Comparison of ENCODE assay signal across 22 cellular contexts in the genomic region with DNA sequence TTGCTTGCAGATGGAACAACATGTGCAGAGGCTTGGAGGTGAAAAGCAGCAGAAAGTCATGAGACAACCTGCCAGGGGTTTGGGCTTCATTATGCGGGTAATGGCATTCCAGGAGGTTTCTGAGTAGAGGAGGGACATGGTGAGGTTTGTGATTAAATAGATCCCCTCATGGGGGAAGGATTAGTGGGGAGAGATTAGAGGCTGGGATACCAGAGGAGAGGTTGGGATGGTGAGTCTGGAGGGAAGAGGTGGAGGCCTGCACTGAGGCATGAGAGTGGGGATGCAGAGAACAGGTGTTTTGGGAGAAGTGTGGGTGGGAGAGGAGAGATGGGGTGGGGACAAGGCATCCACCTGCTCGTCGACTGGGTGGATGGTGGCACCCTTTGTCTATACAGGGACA.
"Had no signal": no experiment of that assay in that cellular context is flagged by ENCODE, and none has a peak within 500 bp of the region (broad histone marks: within the 10 kb centered on the region; RNA-seq: fewer than 3 reads in every experiment).

No MANE protein-coding gene starts in this region.

- H3K4me3 Mint-ChIP-seq: activated B cell treated with CpG ODN at 0.5 μM for 24 hours; activated CD4-positive, alpha-beta T cell treated with anti-CD3 and anti-CD28 coated beads for 36 hours; activated naive CD4-positive, alpha-beta T cell treated with anti-CD3 and anti-CD28 coated beads for 36 hours; naive thymus-derived CD4-positive, alpha-beta T cell; neural crest cell; T-helper 1 cell treated with Interleukin-12 subunit alpha and Interleukin-12 subunit beta and Interleukin-4 antibody, amounts not matched to agents 30 μg/mL and 1 μg/mL, for 36 hours; type B pancreatic cell had no signal

- H3K36me3 ChIP-seq: esophagus squamous epithelium, lower lobe of right lung, sigmoid colon had no signal

- FAIRE-seq: astrocyte, colon, keratinocyte had no signal

- ATAC-seq: activated CD4-positive, alpha-beta T cell treated with anti-CD3 and anti-CD28 coated beads for 36 hours; lower lobe of right lung; naive thymus-derived CD4-positive, alpha-beta T cell had no signal

- DNase-seq: activated B cell treated with CpG ODN at 0.5 μM for 24 hours; activated CD4-positive, alpha-beta T cell treated with anti-CD3 and anti-CD28 coated beads for 36 hours; activated CD4-positive, alpha-beta T cell treated with anti-CD3 and anti-CD28 coated beads, Interleukin-2, amount 50 U/mL, for 4 hours; activated effector memory CD4-positive, alpha-beta T cell treated with Interleukin-2 at 50 U/mL for 16 hours; activated naive CD4-positive, alpha-beta T cell treated with anti-CD3 and anti-CD28 coated beads for 36 hours; activated T-cell treated with anti-CD3 and anti-CD28 coated beads, Interleukin-2, amount 50 U/mL, for 48 hours; central memory CD4-positive, alpha-beta T cell; esophagus squamous epithelium; lower lobe of right lung; naive thymus-derived CD4-positive, alpha-beta T cell; posterior cingulate gyrus; sigmoid colon; stimulated activated CD4-positive, alpha-beta T cell treated with anti-CD3 and anti-CD28 coated beads, Interleukin-15, amount 100 ng/mL, for 24 hours; stimulated activated naive CD4-positive, alpha-beta T cell; testis had no signal

- H3K27ac Mint-ChIP-seq: activated CD4-positive, alpha-beta T cell treated with anti-CD3 and anti-CD28 coated beads for 36 hours; activated naive CD4-positive, alpha-beta T cell treated with anti-CD3 and anti-CD28 coated beads for 36 hours; naive thymus-derived CD4-positive, alpha-beta T cell; T-helper 1 cell treated with Interleukin-12 subunit alpha and Interleukin-12 subunit beta and Interleukin-4 antibody, amounts not matched to agents 30 μg/mL and 1 μg/mL, for 36 hours; type B pancreatic cell had no signal

- H3K4me1 ChIP-seq: lower lobe of right lung had no signal

- H3K9me3 ChIP-seq: esophagus squamous epithelium, lower lobe of right lung, sigmoid colon, testis had no signal

- H3K27ac ChIP-seq: esophagus squamous epithelium, lower lobe of right lung, sigmoid colon, testis had no signal

- H3K27me3 ChIP-seq: testis had no signal

- H3K9me3 Mint-ChIP-seq: activated B cell treated with CpG ODN at 0.5 μM for 24 hours; activated naive CD4-positive, alpha-beta T cell treated with anti-CD3 and anti-CD28 coated beads for 36 hours; neural crest cell; T-helper 1 cell treated with Interleukin-12 subunit alpha and Interleukin-12 subunit beta and Interleukin-4 antibody, amounts not matched to agents 30 μg/mL and 1 μg/mL, for 36 hours; type B pancreatic cell had no signal

- H3K36me3 Mint-ChIP-seq: naive thymus-derived CD4-positive, alpha-beta T cell; type B pancreatic cell had no signal

- H3K4me3 ChIP-seq: esophagus squamous epithelium, lower lobe of right lung, sigmoid colon, smooth muscle cell, testis had no signal

- H3K27me3 Mint-ChIP-seq: activated B cell treated with CpG ODN at 0.5 μM for 24 hours had no signal
